ENCODE assay signal across 4 cellular contexts in the genomic region with DNA sequence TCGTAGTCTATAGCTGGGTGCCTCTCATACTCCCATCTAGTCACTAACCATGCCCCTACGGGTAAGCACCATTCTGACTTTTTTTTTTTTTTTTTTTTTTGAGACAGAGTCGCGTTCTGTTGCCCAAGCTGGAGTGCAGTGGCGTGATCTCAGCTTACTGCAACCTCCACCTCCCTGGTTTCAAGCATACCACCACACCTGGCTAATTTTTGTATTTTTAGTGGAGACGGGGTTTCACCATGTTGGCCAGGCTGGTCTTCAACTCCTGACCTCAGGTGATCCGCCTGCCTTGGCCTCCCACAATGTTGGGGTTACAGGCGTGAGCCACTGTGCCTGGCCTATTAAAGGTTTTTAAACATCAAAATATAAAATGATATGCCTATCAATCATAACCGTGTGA. TPM values are rescaled to one million over a fixed set of nuclear protein-coding genes. Genes with fewer than 3 reads are reported as not detected.
DNase-seq lines count a peak whose midpoint lies in the region; TF ChIP-seq lines count a peak whose summit lies in the region.
"Not testable (repeated sequence)": the region's sequence is repeated elsewhere in the genome, so short reads cannot be mapped to it uniquely, and the experiment has no call there.

No MANE protein-coding gene starts in this region.

- H3K9me3 ChIP-seq in thyroid gland = not testable (repeated sequence)

- H3K27ac ChIP-seq in thyroid gland = peak overlapping the region; percentile 76 to 85 (median 85)

- H3K36me3 ChIP-seq in thyroid gland = not testable (repeated sequence)

- TF ChIP-seq POLR2A in thyroid gland (IDR thresholded peaks at IDR 0.05) = not testable (repeated sequence)

- not testable (repeated sequence) for H3K27me3 ChIP-seq in thyroid gland

- intact Hi-C loops in thyroid gland (cut with DNase I) = not testable (repeated sequence)

- H3K4me3 ChIP-seq in thyroid gland (replicated peaks in 1 of 3) = not testable (repeated sequence)

- peaks cover 6 to 11% of the 10 kb centered on the region in 2 donors for H3K4me1 ChIP-seq in thyroid gland

- 33 to 37% methylated on average over 9 of the region's 9 CpGs for WGBS in thyroid gland, 2 donors

- DNase-seq in kidney tubule cell (ENCODE audit: low spot score) (peak; percentile 42), mesenteric fat pad (ENCODE audit: low spot score) (peak; percentile 20), renal cortical epithelial cell (ENCODE audit: low read depth) (peak; percentile 38), thyroid gland (peak; percentile 73 to 76)

- not testable (repeated sequence) for TF ChIP-seq CTCF in thyroid gland (IDR thresholded peaks at IDR 0.05)

RNA-seq across cellular contexts. Expression of gene LARP1, which starts 24.4 kb away (rescaled TPM):
- total RNA-seq in mesenteric fat pad (202 TPM), renal cortical epithelial cell (33.2 and 96.5 TPM in 2 replicates), thyroid gland (100 to 1,000 TPM; 109 to 192 (median 133) TPM)

Comparison
In these comparisons a context has a peak if more than half of its experiments do, and no peak if none do; other contexts are left out.
1. DNase-seq: peak in every context shown above with its lines; median percentile 74 in thyroid gland; 42 in kidney tubule cell; 38 in renal cortical epithelial cell; 20 in mesenteric fat pad.